ENCODE assay signal across 23 cellular contexts in the genomic region with DNA sequence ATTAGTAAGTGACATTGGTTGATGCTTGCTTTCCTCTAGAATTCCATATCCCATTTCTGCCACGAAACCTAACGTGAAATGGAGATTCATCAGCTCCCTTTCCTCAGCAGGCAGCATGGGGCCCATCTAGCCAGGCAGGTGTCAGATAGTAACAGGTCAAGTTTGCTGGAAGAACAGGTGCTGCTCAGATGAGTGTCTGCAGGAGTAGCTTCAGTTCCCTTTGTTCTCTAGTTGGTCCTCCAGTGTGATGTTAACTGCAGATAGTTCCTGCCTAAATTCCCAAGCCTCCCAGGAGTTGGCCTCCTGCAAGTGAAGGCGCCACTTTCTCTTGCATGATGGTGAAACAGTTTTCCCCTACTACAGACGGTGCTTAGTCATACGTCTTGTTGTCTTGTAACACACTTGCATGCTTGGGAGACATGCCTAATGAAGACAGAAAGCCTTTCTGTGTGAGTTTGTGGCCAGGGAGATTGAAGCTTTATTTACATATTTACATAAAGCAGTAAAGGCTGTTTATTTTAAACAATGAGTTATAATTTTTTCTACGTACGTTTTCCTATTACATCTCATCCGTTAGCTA.
A peak's percentile ranks its signal among the peaks of the same experiment; 100 is the strongest.
DNase-seq lines count a peak whose midpoint lies in the region; ATAC-seq and TF ChIP-seq lines count a peak whose summit lies in the region.
"Had no signal": no experiment of that assay in that cellular context is flagged by ENCODE, and none has a peak within 500 bp of the region (broad histone marks: within the 10 kb centered on the region; RNA-seq: fewer than 3 reads in every experiment).

No MANE protein-coding gene starts in this region.

- H3K9ac ChIP-seq in MM.1S (ENCODE audit: low read length), result no peak overlapping the region

- intact Hi-C loops in body of pancreas (cut with DNase I), result no loop called here
- intact Hi-C loops in activated T-helper 2 cell treated with anti-CD3 and anti-CD28 coated beads, Interferon-gamma antibody, Interleukin-2, Interleukin-4, amounts not matched to agents 10 μg/mL and 5 μg/mL and 100 μg/mL, durations not matched to agents 14 hours and 24 hours and 36 hours (cut with micrococcal nuclease), result no loop called here

- H3K27me3 ChIP-seq in body of pancreas (no peaks in the 10 kb centered on the region), MM.1S (replicated peaks; ENCODE audit: insufficient read depth, low read length) (no peaks in the 10 kb centered on the region)
- H3K27me3 ChIP-seq: gastroesophageal sphincter, tibial artery had no signal

- no peaks in the 10 kb centered on the region for H3K9me3 Mint-ChIP-seq in activated T-helper 2 cell treated with anti-CD3 and anti-CD28 coated beads, Interferon-gamma antibody, Interleukin-2, Interleukin-4, amounts not matched to agents 10 μg/mL and 5 μg/mL and 100 μg/mL, durations not matched to agents 14 hours and 24 hours and 36 hours
- H3K9me3 Mint-ChIP-seq: activated CD4-positive, alpha-beta memory T cell treated with anti-CD3 and anti-CD28 coated beads, Interleukin-2, amount 10 ng/mL, durations not matched to agents 7 days and 5 days had no signal

- TF ChIP-seq POLR2A in body of pancreas (IDR thresholded peaks at IDR 0.05), result no peak

- no peaks in the 10 kb centered on the region for H4K20me1 ChIP-seq in MM.1S (ENCODE audit: insufficient read depth, low read length)

- no peak for ATAC-seq in body of pancreas

- no peak overlapping the region for H3K27ac Mint-ChIP-seq in activated T-helper 2 cell treated with anti-CD3 and anti-CD28 coated beads, Interferon-gamma antibody, Interleukin-2, Interleukin-4, amounts not matched to agents 10 μg/mL and 5 μg/mL and 100 μg/mL, durations not matched to agents 14 hours and 24 hours and 36 hours
- H3K27ac Mint-ChIP-seq: activated CD4-positive, alpha-beta memory T cell treated with anti-CD3 and anti-CD28 coated beads, Interleukin-2, amount 10 ng/mL, durations not matched to agents 7 days and 5 days had no signal

- no peaks in the 10 kb centered on the region for H3F3A ChIP-seq in MM.1S (ENCODE audit: insufficient read depth, low read length)

- no peaks in the 10 kb centered on the region for H3K79me2 ChIP-seq in MM.1S (ENCODE audit: low read length)

- H3K4me3 ChIP-seq in body of pancreas, result no peak overlapping the region
- H3K4me3 ChIP-seq in MM.1S (ENCODE audit: low read length), result no peak overlapping the region
- H3K4me3 ChIP-seq: gastroesophageal sphincter, tibial artery had no signal

- H3K4me2 ChIP-seq in MM.1S (ENCODE audit: low read depth, low read length), result no peak overlapping the region

- H3K9me2 ChIP-seq in MM.1S (replicated peaks; ENCODE audit: insufficient read depth, low read length), result no peaks in the 10 kb centered on the region

- H3K4me1 ChIP-seq in body of pancreas (peaks cover 22% of the 10 kb centered on the region), MM.1S (ENCODE audit: low read length) (no peaks in the 10 kb centered on the region)

- 77 to 82% methylated on average over 8 of the region's 8 CpGs for WGBS in body of pancreas, 2 donors

- no peaks in the 10 kb centered on the region for H3K9me3 ChIP-seq in body of pancreas
- no peaks in the 10 kb centered on the region for H3K9me3 ChIP-seq in MM.1S (replicated peaks; ENCODE audit: insufficient read depth, low read length)
- H3K9me3 ChIP-seq: gastroesophageal sphincter, tibial artery had no signal

- H3K27me3 Mint-ChIP-seq in activated T-helper 2 cell treated with anti-CD3 and anti-CD28 coated beads, Interferon-gamma antibody, Interleukin-2, Interleukin-4, amounts not matched to agents 10 μg/mL and 5 μg/mL and 100 μg/mL, durations not matched to agents 14 hours and 24 hours and 36 hours (ENCODE audit: low read depth), result peaks cover 4% of the 10 kb centered on the region
- H3K27me3 Mint-ChIP-seq: activated CD4-positive, alpha-beta memory T cell treated with anti-CD3 and anti-CD28 coated beads, Interleukin-2, amount 10 ng/mL, durations not matched to agents 7 days and 5 days had no signal

- TF ChIP-seq CTCF in body of pancreas (IDR thresholded peaks at IDR 0.05) (no peak), MM.1S (IDR thresholded peaks at IDR 0.05; ENCODE audit: low read length) (no peak)

- no peaks in the 10 kb centered on the region for H3K36me3 ChIP-seq in body of pancreas (replicated peaks in 1 of 2; ENCODE audit: insufficient read depth in 1 of 2, low read depth in 2 of 2)
- no peaks in the 10 kb centered on the region for H3K36me3 ChIP-seq in MM.1S (replicated peaks; ENCODE audit: insufficient read depth, low read length)
- H3K36me3 ChIP-seq: gastroesophageal sphincter, tibial artery had no signal

- H3K4me3 Mint-ChIP-seq in activated T-helper 2 cell treated with anti-CD3 and anti-CD28 coated beads, Interferon-gamma antibody, Interleukin-2, Interleukin-4, amounts not matched to agents 10 μg/mL and 5 μg/mL and 100 μg/mL, durations not matched to agents 14 hours and 24 hours and 36 hours (ENCODE audit: low read depth), result no peak overlapping the region
- H3K4me3 Mint-ChIP-seq: activated CD4-positive, alpha-beta memory T cell treated with anti-CD3 and anti-CD28 coated beads, Interleukin-2, amount 10 ng/mL, durations not matched to agents 7 days and 5 days had no signal

- H3K4me1 Mint-ChIP-seq in activated T-helper 2 cell treated with anti-CD3 and anti-CD28 coated beads, Interferon-gamma antibody, Interleukin-2, Interleukin-4, amounts not matched to agents 10 μg/mL and 5 μg/mL and 100 μg/mL, durations not matched to agents 14 hours and 24 hours and 36 hours (ENCODE audit: low read depth), result no peaks in the 10 kb centered on the region
- H3K4me1 Mint-ChIP-seq: activated CD4-positive, alpha-beta memory T cell treated with anti-CD3 and anti-CD28 coated beads, Interleukin-2, amount 10 ng/mL, durations not matched to agents 7 days and 5 days had no signal

- DNase-seq in DMS53 treated with DMSO at 0.1 percent for 48 hours (lab: John Stamatoyannopoulos, UW; ENCODE audit: unreplicated experiment) (peak; percentile 47), NCI-H146 (lab: John Stamatoyannopoulos, UW) (peak; percentile 64), body of pancreas (no peak), islet precursor cell (peak; percentile 55), MM.1S (no peak), NOMO-1 treated with dmso at 0.1 percent for 144 hours (lab: John Stamatoyannopoulos, UW; ENCODE audit: unreplicated experiment) (no peak)
- no peak for DNase-seq in activated naive CD4-positive, alpha-beta T cell treated with Interleukin-2 at 50 U/mL for 16 hours
- DNase-seq in activated T-helper 2 cell treated with anti-CD3 and anti-CD28 coated beads, Interferon-gamma antibody, Interleukin-2, Interleukin-4, amounts not matched to agents 10 μg/mL and 5 μg/mL and 100 μg/mL, durations not matched to agents 14 hours and 24 hours and 36 hours (ENCODE audit: low spot score), result no peak
- DNase-seq: activated CD4-positive, alpha-beta memory T cell treated with anti-CD3 and anti-CD28 coated beads, Interleukin-2, amount 10 ng/mL, durations not matched to agents 7 days and 5 days; activated CD4-positive, CD25-positive, alpha-beta regulatory T cell; activated T-cell treated with anti-CD3 and anti-CD28 coated beads for 4 hours; amygdala; central memory CD4-positive, alpha-beta T cell; dermis blood vessel endothelial cell; GF-D8; kidney; NCI-H2029; retina; Right ventricle myocardium superior; stimulated activated CD4-positive, alpha-beta T cell treated with anti-CD3 and anti-CD28 coated beads, Interleukin-2, amount 100 ng/mL, for 48 hours; stimulated activated naive CD4-positive, alpha-beta T cell had no signal

- no peak overlapping the region for H2AFZ ChIP-seq in MM.1S (ENCODE audit: low read length)

- H3K36me3 Mint-ChIP-seq in activated T-helper 2 cell treated with anti-CD3 and anti-CD28 coated beads, Interferon-gamma antibody, Interleukin-2, Interleukin-4, amounts not matched to agents 10 μg/mL and 5 μg/mL and 100 μg/mL, durations not matched to agents 14 hours and 24 hours and 36 hours (ENCODE audit: low read depth), result no peaks in the 10 kb centered on the region

- peak overlapping the region; percentile 9 to 55 (median 44) for H3K27ac ChIP-seq in body of pancreas
- no peak overlapping the region for H3K27ac ChIP-seq in MM.1S (ENCODE audit: low read length)
- H3K27ac ChIP-seq: gastroesophageal sphincter, tibial artery had no signal

Comparison
In these comparisons a context has a peak if more than half of its experiments do, and no peak if none do; other contexts are left out.
1. DNase-seq: peak in DMS53 treated with DMSO at 0.1 percent for 48 hours (single experiment), NCI-H146 (single experiment) and islet precursor cell (single experiment); none in body of pancreas (0 of 4), activated naive CD4-positive, alpha-beta T cell treated with Interleukin-2 at 50 U/mL for 16 hours (single experiment), MM.1S (single experiment), activated T-helper 2 cell treated with anti-CD3 and anti-CD28 coated beads, Interferon-gamma antibody, Interleukin-2, Interleukin-4, amounts not matched to agents 10 μg/mL and 5 μg/mL and 100 μg/mL, durations not matched to agents 14 hours and 24 hours and 36 hours (single experiment) and NOMO-1 treated with dmso at 0.1 percent for 144 hours (single experiment).